2 cellular contexts compared by ENCODE assay signal in genomic region chr14:100140452-100141132, GRCh38.
TF ChIP-seq lines count a peak whose summit lies in the region.

No MANE protein-coding gene starts in this region.

TF ChIP-seq in IMR-90, 13 proteins besides CTCF, POLR2A, EP300 and RAD21 (continued from another document):
- no peak for TF ChIP-seq CHD1 (IDR thresholded peaks at IDR 0.05; ENCODE audit: low read depth, low read length)
- TF ChIP-seq RCOR1 (IDR thresholded peaks at IDR 0.05; ENCODE audit: insufficient replicate concordance, low read length) = no peak
- TF ChIP-seq RFX5 (IDR thresholded peaks at IDR 0.05; ENCODE audit: low read depth, low read length) = no peak

TF ChIP-seq in neural cell, 6 proteins besides CTCF, POLR2A, EP300 and RAD21 (continued from another document):
- TF ChIP-seq REST (IDR thresholded peaks at IDR 0.05; ENCODE audit: borderline replicate concordance) (no peak), TAF1 (IDR thresholded peaks at IDR 0.05; ENCODE audit: low read depth) (no peak), MXI1 (conservative IDR thresholded peaks at IDR 0.05; ENCODE audit: poor library complexity, severe bottlenecking) (no peak), EZH2 (IDR thresholded peaks at IDR 0.05; ENCODE audit: borderline replicate concordance, insufficient read depth, low read length, poor library complexity, severe bottlenecking) (no peak)
